Comparison of ENCODE assay signal across 8 cellular contexts in the genomic region with DNA sequence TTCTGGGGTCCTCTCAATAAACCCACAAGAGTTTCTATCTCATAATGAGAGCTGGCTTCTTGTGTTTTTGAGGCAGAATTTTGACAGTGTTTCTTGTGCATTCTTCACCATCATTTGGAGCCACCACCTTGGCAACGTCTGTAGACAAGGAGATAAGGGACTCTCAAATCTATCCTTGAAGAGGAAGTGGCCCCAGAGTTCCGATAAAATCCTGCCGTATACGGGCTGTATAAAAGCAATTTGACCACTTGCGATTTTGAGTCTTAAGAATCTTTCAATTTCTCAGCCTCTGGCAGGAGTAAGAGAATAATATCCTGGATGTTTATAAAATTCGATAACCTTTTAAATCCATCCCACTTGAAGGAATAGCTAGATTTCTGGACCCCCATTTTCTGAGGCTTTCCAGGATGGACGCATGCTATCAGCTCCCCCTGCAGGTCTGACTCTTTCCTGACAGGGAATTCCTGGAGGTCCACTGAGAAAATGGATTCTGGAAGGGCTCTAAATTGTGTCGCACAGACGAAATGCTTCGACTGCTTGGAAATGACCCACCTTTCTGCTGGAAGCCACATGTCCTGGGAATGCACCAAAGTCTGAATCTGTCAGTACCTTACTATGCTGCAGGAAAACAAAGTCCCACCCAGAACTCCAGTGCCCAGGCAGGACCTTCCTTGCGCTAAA. TPM values are rescaled to one million over a fixed set of nuclear protein-coding genes. Genes with fewer than 3 reads are reported as not detected.
A peak's percentile ranks its signal among the peaks of the same experiment; 100 is the strongest.
DNase-seq lines count a peak whose midpoint lies in the region; TF ChIP-seq lines count a peak whose summit lies in the region.

No MANE protein-coding gene starts in this region.

- H3K36me3 Mint-ChIP-seq in progenitor cell of endocrine pancreas (ENCODE audit: insufficient read depth), result no peaks in the 10 kb centered on the region

- peaks cover 9% of the 10 kb centered on the region for H3K27me3 Mint-ChIP-seq in progenitor cell of endocrine pancreas

- H3K4me3 ChIP-seq in fibroblast of villous mesenchyme (ENCODE audit: low read depth, low read length), result peak overlapping the region; percentile 52

- peaks cover 2% of the 10 kb centered on the region for H3K4me1 Mint-ChIP-seq in progenitor cell of endocrine pancreas (ENCODE audit: low read depth)

- no peak overlapping the region for H3K4me3 Mint-ChIP-seq in progenitor cell of endocrine pancreas (ENCODE audit: low read depth)

- H3K9me3 Mint-ChIP-seq in progenitor cell of endocrine pancreas (ENCODE audit: low read depth), result no peaks in the 10 kb centered on the region

- TF ChIP-seq CTCF in fibroblast of villous mesenchyme (IDR thresholded peaks at IDR 0.05; ENCODE audit: insufficient read depth, low read depth, low read length) (peak; percentile 90), progenitor cell of endocrine pancreas (IDR thresholded peaks at IDR 0.05; ENCODE audit: unreplicated experiment) (peak; percentile 77)

- H3K27ac Mint-ChIP-seq in progenitor cell of endocrine pancreas, result no peak overlapping the region

- peak; percentile 27 for DNase-seq in CMK (ENCODE audit: low read depth)
- peak; percentile 55 for DNase-seq in HPDE6-E6E7 (ENCODE audit: extremely low spot score)
- peak; percentile 47 for DNase-seq in SK-N-DZ (ENCODE audit: low spot score)
- DNase-seq in fibroblast of villous mesenchyme (ENCODE audit: low read depth), result peak; percentile 61
- peak; percentile 16 for DNase-seq in progenitor cell of endocrine pancreas (ENCODE audit: low spot score, unreplicated experiment)
- no peak for DNase-seq in T1000 (lab: John Stamatoyannopoulos, UW)
- no peak for DNase-seq in 8988T
- no peak for DNase-seq in stimulated activated CD4-positive, alpha-beta T cell treated with anti-CD3 and anti-CD28 coated beads, Interleukin-2, amount 100 ng/mL, for 24 hours

RNA-seq across cellular contexts. Expression of a gene that starts 54.1 kb away (rescaled TPM):
- 32.3 and 34.7 TPM in 2 replicates for polyA plus RNA-seq in SK-N-DZ (2014; cell fraction: cytosol; rRNA removed)
- 25.5 and 29.6 TPM in 2 replicates for polyA plus RNA-seq in SK-N-DZ (2014; cell fraction: nucleus; rRNA removed)
- 11.3 and 13.4 TPM in 2 replicates for total RNA-seq in fibroblast of villous mesenchyme
- 21.4 and 22.9 TPM in 2 replicates for total RNA-seq in progenitor cell of endocrine pancreas

Comparison
In these comparisons a context has a peak if more than half of its experiments do, and no peak if none do; other contexts are left out.
1. DNase-seq: peak in CMK (single experiment), HPDE6-E6E7 (single experiment), SK-N-DZ (single experiment), fibroblast of villous mesenchyme (single experiment) and progenitor cell of endocrine pancreas (single experiment); none in T1000 (single experiment), 8988T (single experiment) and stimulated activated CD4-positive, alpha-beta T cell treated with anti-CD3 and anti-CD28 coated beads, Interleukin-2, amount 100 ng/mL, for 24 hours (0 of 2).